9 cellular contexts compared by ENCODE assay signal in genomic region chr2:221529943-221530652, GRCh38. TPM values are rescaled to one million over a fixed set of nuclear protein-coding genes. Genes with fewer than 3 reads are reported as not detected.
DNase-seq lines count a peak whose midpoint lies in the region; TF ChIP-seq lines count a peak whose summit lies in the region.
"Had no signal": no experiment of that assay in that cellular context is flagged by ENCODE, and none has a peak within 500 bp of the region (broad histone marks: within the 10 kb centered on the region; RNA-seq: fewer than 3 reads in every experiment).

No MANE protein-coding gene starts in this region.

- peaks cover 30% of the 10 kb centered on the region for H3K36me3 Mint-ChIP-seq in activated CD4-positive, alpha-beta T cell treated with anti-CD3 and anti-CD28 coated beads, Interleukin-2, amount 10 ng/mL, durations not matched to agents 7 days and 5 days (ENCODE audit: low read depth)
- H3K36me3 Mint-ChIP-seq in stimulated activated naive CD8-positive, alpha-beta T cell treated with anti-CD3 and anti-CD28 coated beads, Interleukin-15, Interleukin-2, amounts not matched to agents 100 ng/mL and 50 ng/mL, for 24 hours (ENCODE audit: low read depth), result no peaks in the 10 kb centered on the region

- peaks cover 9% of the 10 kb centered on the region for H3K9me3 Mint-ChIP-seq in activated CD4-positive, alpha-beta T cell treated with anti-CD3 and anti-CD28 coated beads, Interleukin-2, amount 10 ng/mL, durations not matched to agents 7 days and 5 days
- no peaks in the 10 kb centered on the region for H3K9me3 Mint-ChIP-seq in stimulated activated naive CD8-positive, alpha-beta T cell treated with anti-CD3 and anti-CD28 coated beads, Interleukin-15, Interleukin-2, amounts not matched to agents 100 ng/mL and 50 ng/mL, for 24 hours

- POLR2A ChIA-PET in activated CD4-positive, alpha-beta T cell treated with anti-CD3 and anti-CD28 coated beads, Interleukin-2, amount 10 ng/mL, durations not matched to agents 7 days and 5 days (lab: Charles Lee), result no interaction called here

- H3K27ac ChIP-seq in SJCRH30 (no peak overlapping the region; the same call in 1 of the 2 replicates), esophagus muscularis mucosa (replicated peaks in 1 of 4) (no peak overlapping the region)

- intact Hi-C loops in esophagus muscularis mucosa (cut with DNase I), result no loop called here

- peaks cover 8% of the 10 kb centered on the region; the same call in 1 of the 2 replicates for H3K4me1 ChIP-seq in SJCRH30
- peaks cover 13 to 39% (median 21%) of the 10 kb centered on the region in 4 donors for H3K4me1 ChIP-seq in esophagus muscularis mucosa

- TF ChIP-seq POLR2A in esophagus muscularis mucosa (IDR thresholded peaks at IDR 0.05; ENCODE audit: low read depth), result no peak

- peak overlapping the region; percentile 10; the same call in 1 of the 2 replicates for H3K4me3 ChIP-seq in SJCRH30
- H3K4me3 ChIP-seq in esophagus muscularis mucosa, result no peak overlapping the region

- WGBS in esophagus muscularis mucosa, result 64% methylated on average over 10 of the region's 10 CpGs

- no peak for TF ChIP-seq EP300 in esophagus muscularis mucosa (IDR thresholded peaks at IDR 0.05)

- H3K27me3 ChIP-seq in SJCRH30, result no peaks in the 10 kb centered on the region
- no peaks in the 10 kb centered on the region for H3K27me3 ChIP-seq in esophagus muscularis mucosa

- CTCF ChIA-PET in activated CD4-positive, alpha-beta T cell treated with anti-CD3 and anti-CD28 coated beads, Interleukin-2, amount 10 ng/mL, durations not matched to agents 7 days and 5 days (lab: Charles Lee), result no interaction called here

- H3K4me1 Mint-ChIP-seq in activated CD4-positive, alpha-beta T cell treated with anti-CD3 and anti-CD28 coated beads, Interleukin-2, amount 10 ng/mL, durations not matched to agents 7 days and 5 days, result peaks cover 45% of the 10 kb centered on the region
- H3K4me1 Mint-ChIP-seq in stimulated activated naive CD8-positive, alpha-beta T cell treated with anti-CD3 and anti-CD28 coated beads, Interleukin-15, Interleukin-2, amounts not matched to agents 100 ng/mL and 50 ng/mL, for 24 hours (ENCODE audit: low read depth), result peaks cover 44% of the 10 kb centered on the region

- H3K27ac Mint-ChIP-seq in activated CD4-positive, alpha-beta T cell treated with anti-CD3 and anti-CD28 coated beads, Interleukin-2, amount 10 ng/mL, durations not matched to agents 7 days and 5 days, result peak overlapping the region; percentile 80
- peak overlapping the region; percentile 75 for H3K27ac Mint-ChIP-seq in stimulated activated naive CD8-positive, alpha-beta T cell treated with anti-CD3 and anti-CD28 coated beads, Interleukin-15, Interleukin-2, amounts not matched to agents 100 ng/mL and 50 ng/mL, for 24 hours

- H3K4me3 Mint-ChIP-seq in activated CD4-positive, alpha-beta T cell treated with anti-CD3 and anti-CD28 coated beads, Interleukin-2, amount 10 ng/mL, durations not matched to agents 7 days and 5 days, result peak overlapping the region; percentile 21
- peak overlapping the region; percentile 70 for H3K4me3 Mint-ChIP-seq in stimulated activated naive CD8-positive, alpha-beta T cell treated with anti-CD3 and anti-CD28 coated beads, Interleukin-15, Interleukin-2, amounts not matched to agents 100 ng/mL and 50 ng/mL, for 24 hours

- H3K36me3 ChIP-seq in SJCRH30 (no peaks in the 10 kb centered on the region), esophagus muscularis mucosa (no peaks in the 10 kb centered on the region)

- no peaks in the 10 kb centered on the region for H3K9me3 ChIP-seq in SJCRH30 (replicated peaks)
- H3K9me3 ChIP-seq in esophagus muscularis mucosa, result no peaks in the 10 kb centered on the region

- no peak for DNase-seq in activated CD4-positive, alpha-beta T cell treated with anti-CD3 and anti-CD28 coated beads, Interleukin-2, amount 10 ng/mL, durations not matched to agents 7 days and 5 days
- no peak for DNase-seq in activated CD4-positive, alpha-beta T cell treated with anti-CD3 and anti-CD28 coated beads, Interleukin-2, amount 50 U/mL, for 4 hours
- peak in 1 of 2 experiments; percentile 30 for DNase-seq in SJCRH30
- peak; percentile 64 for DNase-seq in esophagus muscularis mucosa (ENCODE audit: extremely low spot score)
- DNase-seq in stimulated activated CD4-positive, alpha-beta T cell treated with anti-CD3 and anti-CD28 coated beads, Interleukin-2, amount 100 ng/mL, for 48 hours, result no peak
- no peak for DNase-seq in middle frontal gyrus (ENCODE audit: extremely low spot score, low spot score)
- DNase-seq in NCI-H1092 (lab: John Stamatoyannopoulos, UW), result no peak
- DNase-seq: DND-41 had no signal

- no peaks in the 10 kb centered on the region for H3K27me3 Mint-ChIP-seq in activated CD4-positive, alpha-beta T cell treated with anti-CD3 and anti-CD28 coated beads, Interleukin-2, amount 10 ng/mL, durations not matched to agents 7 days and 5 days
- no peaks in the 10 kb centered on the region for H3K27me3 Mint-ChIP-seq in stimulated activated naive CD8-positive, alpha-beta T cell treated with anti-CD3 and anti-CD28 coated beads, Interleukin-15, Interleukin-2, amounts not matched to agents 100 ng/mL and 50 ng/mL, for 24 hours

- no peak for TF ChIP-seq CTCF in esophagus muscularis mucosa (IDR thresholded peaks at IDR 0.05)

RNA-seq across cellular contexts. Expression of gene EPHA4, which starts 42.0 kb away (rescaled TPM):
- total RNA-seq in activated CD4-positive, alpha-beta T cell treated with anti-CD3 and anti-CD28 coated beads, Interleukin-2, amount 10 ng/mL, durations not matched to agents 7 days and 5 days, result 10 to 100 TPM; 28.2 to 29.3 TPM
- 4.0 and 4.2 TPM in 2 replicates for total RNA-seq in SJCRH30 (2014; rRNA removed; shearing (Covaris generic))
- 10 to 100 TPM; 15.4 to 25.9 (median 20.2) TPM for total RNA-seq in esophagus muscularis mucosa
